ENCODE assay signal across 8 cellular contexts in the genomic region with DNA sequence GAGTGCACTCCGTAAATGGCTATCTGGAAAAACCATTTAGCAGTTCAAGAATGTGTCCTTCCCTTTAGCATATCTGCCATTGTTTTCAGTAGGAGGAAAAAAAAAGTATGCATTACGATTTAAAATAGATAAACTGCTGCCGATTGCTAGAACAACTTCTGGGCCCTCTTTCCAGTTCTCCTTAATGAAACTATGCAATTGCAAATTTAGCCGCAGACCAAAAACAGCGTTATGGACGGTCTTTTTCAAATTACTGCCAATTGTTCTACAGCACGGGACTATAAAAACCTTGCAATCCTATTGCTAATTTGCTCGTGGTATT. TPM values are rescaled to one million over a fixed set of nuclear protein-coding genes. Genes with fewer than 3 reads are reported as not detected.
DNase-seq lines count a peak whose midpoint lies in the region; ATAC-seq, FAIRE-seq and TF ChIP-seq lines count a peak whose summit lies in the region.

No MANE protein-coding gene starts in this region.

- H3K4me1 ChIP-seq in adipocyte (ENCODE audit: control insufficient read depth, insufficient read depth, low read length) = peaks cover 10% of the 10 kb centered on the region
- peaks cover 0 to 25% of the 10 kb centered on the region in 2 donors for H3K4me1 ChIP-seq in left lung
- H3K4me1 ChIP-seq in thoracic aorta (ENCODE audit: control insufficient read depth in 1 of 2, low read depth in 2 of 2) = peaks cover 7 to 19% of the 10 kb centered on the region in 2 donors

- CTCF ChIA-PET in activated CD8-positive, alpha-beta memory T cell treated with anti-CD3 and anti-CD28 coated beads, Interleukin-2, amount 10 ng/mL, durations not matched to agents 7 days and 5 days (lab: Charles Lee) = interaction anchor here (1.3 kb wide), 1 partner anchor 216 kb away, joined by 4 read pairs; no protein-coding TSS in a partner anchor

- H3K4me1 Mint-ChIP-seq in activated CD8-positive, alpha-beta memory T cell treated with anti-CD3 and anti-CD28 coated beads, Interleukin-2, amount 10 ng/mL, durations not matched to agents 7 days and 5 days = peaks cover 34% of the 10 kb centered on the region

- H3K27ac ChIP-seq in left lung (peak overlapping the region; percentile 98 to 100), thoracic aorta (peak overlapping the region; percentile 94 to 100)

- peak overlapping the region; percentile 100 for H3K9ac ChIP-seq in adipocyte (ENCODE audit: low read length)

- intact Hi-C loops in left lung (cut with DNase I) = loop anchor here in 1 of 2 donors (10.0 kb wide), 2 partner anchors 218 to 368 kb away; no protein-coding TSS in a partner anchor

- DNase-seq in activated CD8-positive, alpha-beta memory T cell treated with anti-CD3 and anti-CD28 coated beads, Interleukin-2, amount 10 ng/mL, durations not matched to agents 7 days and 5 days = no peak
- no peak for DNase-seq in activated CD8-positive, alpha-beta memory T cell treated with anti-CD3 and anti-CD28 coated beads for 24 hours
- DNase-seq in adipocyte (ENCODE audit: low read depth) = no peak
- DNase-seq in left lung = no peak
- no peak for DNase-seq in thoracic aorta (ENCODE audit: low spot score)
- no peak for DNase-seq in ecto neural progenitor cell (ENCODE audit: low spot score)
- DNase-seq in D721Med (ENCODE audit: insufficient read length, low spot score) = no peak

- TF ChIP-seq CTCF in left lung (IDR thresholded peaks at IDR 0.05) (no peak), thoracic aorta (IDR thresholded peaks at IDR 0.05) (no peak), D721Med (IDR thresholded peaks at IDR 0.05; ENCODE audit: insufficient read depth, missing control alignments) (no peak)

- peak overlapping the region; percentile 100 for H3K27ac Mint-ChIP-seq in activated CD8-positive, alpha-beta memory T cell treated with anti-CD3 and anti-CD28 coated beads, Interleukin-2, amount 10 ng/mL, durations not matched to agents 7 days and 5 days

- peak overlapping the region; percentile 89 for H3K4me3 Mint-ChIP-seq in activated CD8-positive, alpha-beta memory T cell treated with anti-CD3 and anti-CD28 coated beads, Interleukin-2, amount 10 ng/mL, durations not matched to agents 7 days and 5 days

- H3K4me3 ChIP-seq in adipocyte (ENCODE audit: low read length) (peak overlapping the region; percentile 90), left lung (peak overlapping the region; percentile 64 to 79), thoracic aorta (peak overlapping the region; percentile 93)

- FAIRE-seq in D721Med (lab: Jason Lieb, UNC) = no peak

- H3K36me3 ChIP-seq in adipocyte (ENCODE audit: control insufficient read depth, insufficient read depth, low read length, severe bottlenecking) (peaks cover 5% of the 10 kb centered on the region), left lung (no peaks in the 10 kb centered on the region), thoracic aorta (no peaks in the 10 kb centered on the region)

- H3K9me3 ChIP-seq in adipocyte (ENCODE audit: control insufficient read depth, low read length) (no peaks in the 10 kb centered on the region), left lung (no peaks in the 10 kb centered on the region), thoracic aorta (no peaks in the 10 kb centered on the region)

- H3K27me3 Mint-ChIP-seq in activated CD8-positive, alpha-beta memory T cell treated with anti-CD3 and anti-CD28 coated beads, Interleukin-2, amount 10 ng/mL, durations not matched to agents 7 days and 5 days = peaks cover 3% of the 10 kb centered on the region

- H3K36me3 Mint-ChIP-seq in activated CD8-positive, alpha-beta memory T cell treated with anti-CD3 and anti-CD28 coated beads, Interleukin-2, amount 10 ng/mL, durations not matched to agents 7 days and 5 days = peaks cover 13% of the 10 kb centered on the region

- H3K27me3 ChIP-seq in adipocyte (replicated peaks; ENCODE audit: control insufficient read depth, insufficient read depth, low read length) = no peaks in the 10 kb centered on the region
- H3K27me3 ChIP-seq in left lung = peaks cover 0 to 18% of the 10 kb centered on the region in 2 donors
- no peaks in the 10 kb centered on the region for H3K27me3 ChIP-seq in thoracic aorta (replicated peaks; ENCODE audit: insufficient read depth)

- ATAC-seq in activated CD8-positive, alpha-beta memory T cell treated with anti-CD3 and anti-CD28 coated beads, Interleukin-2, amount 10 ng/mL, durations not matched to agents 7 days and 5 days = no peak
- ATAC-seq in left lung = no peak
- ATAC-seq in thoracic aorta (ENCODE audit: insufficient number of reproducible peaks, low FRiP score, low read depth) = peak; percentile 0
- ATAC-seq in activated CD4-positive, CD25-positive, alpha-beta regulatory T cell treated with anti-CD3 and anti-CD28 coated beads, Interleukin-2, amount 50 U/mL, for 24 hours = no peak

- no peaks in the 10 kb centered on the region for H3K9me3 Mint-ChIP-seq in activated CD8-positive, alpha-beta memory T cell treated with anti-CD3 and anti-CD28 coated beads, Interleukin-2, amount 10 ng/mL, durations not matched to agents 7 days and 5 days (ENCODE audit: low read depth)

RNA-seq across cellular contexts. Expression of a gene that starts 1.3 kb away (rescaled TPM):
- 10 to 100 TPM; 33.6 to 43.1 TPM for total RNA-seq in activated CD8-positive, alpha-beta memory T cell treated with anti-CD3 and anti-CD28 coated beads, Interleukin-2, amount 10 ng/mL, durations not matched to agents 7 days and 5 days
- total RNA-seq in left lung (10 to 100 TPM; 50.3 to 55.9 TPM), thoracic aorta (10 to 100 TPM; 50.6 to 70.1 TPM)
